ENCODE assay signal across 1 cellular context in the genomic region with DNA sequence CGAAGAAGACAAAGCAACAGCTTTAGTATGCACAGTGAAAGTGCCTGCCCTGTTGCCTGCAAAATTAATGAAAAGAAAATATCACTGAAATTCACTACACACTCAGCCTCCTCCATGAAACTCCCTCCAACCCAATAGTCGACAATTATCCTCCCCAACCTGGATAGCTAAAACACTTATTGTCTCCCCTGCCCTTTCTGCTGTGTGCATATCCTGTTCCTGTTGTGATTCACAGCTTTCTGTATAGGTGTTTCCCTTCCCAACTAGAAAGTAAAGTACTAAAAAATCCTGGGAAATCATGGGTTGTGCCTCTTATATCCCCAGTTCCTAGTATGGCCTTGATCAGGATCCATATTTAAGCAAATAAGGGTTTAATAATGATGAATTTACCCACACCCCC.
TF ChIP-seq lines count a peak whose summit lies in the region.

No MANE protein-coding gene starts in this region.

TF ChIP-seq in GM23338, 12 proteins besides CTCF, POLR2A, EP300 and RAD21:
- TF ChIP-seq EZH2phosphoT487 (IDR thresholded peaks at IDR 0.05; ENCODE audit: unreplicated experiment) = no peak
- TF ChIP-seq NANOG (IDR thresholded peaks at IDR 0.05; ENCODE audit: borderline replicate concordance) = 0 out of 2 replicates have a peak, but pooled peaks have one; percentile 41
- TF ChIP-seq CREB1 (CRISPR knock-in tag; IDR thresholded peaks at IDR 0.05; ENCODE audit: low read depth) = no peak
- TF ChIP-seq ZNF331 (CRISPR knock-in tag; IDR thresholded peaks at IDR 0.05; ENCODE audit: low read depth) = no peak
- TF ChIP-seq, protein P1, sequence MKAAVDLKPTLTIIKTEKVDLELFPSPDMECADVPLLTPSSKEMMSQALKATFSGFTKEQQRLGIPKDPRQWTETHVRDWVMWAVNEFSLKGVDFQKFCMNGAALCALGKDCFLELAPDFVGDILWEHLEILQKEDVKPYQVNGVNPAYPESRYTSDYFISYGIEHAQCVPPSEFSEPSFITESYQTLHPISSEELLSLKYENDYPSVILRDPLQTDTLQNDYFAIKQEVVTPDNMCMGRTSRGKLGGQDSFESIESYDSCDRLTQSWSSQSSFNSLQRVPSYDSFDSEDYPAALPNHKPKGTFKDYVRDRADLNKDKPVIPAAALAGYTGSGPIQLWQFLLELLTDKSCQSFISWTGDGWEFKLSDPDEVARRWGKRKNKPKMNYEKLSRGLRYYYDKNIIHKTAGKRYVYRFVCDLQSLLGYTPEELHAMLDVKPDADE (IDR thresholded peaks at IDR 0.05) = peak; percentile 63; the same call in 1 of the 2 replicates
- TF ChIP-seq POLR2AphosphoS5 (IDR thresholded peaks at IDR 0.05; ENCODE audit: low read depth) = no peak
- no peak for TF ChIP-seq EZH2 (IDR thresholded peaks at IDR 0.05; ENCODE audit: low read depth, unreplicated experiment)
